1 cellular context compared by ENCODE assay signal in genomic region chr19:34182125-34182524, GRCh38.
TF ChIP-seq lines count a peak whose summit lies in the region.

No MANE protein-coding gene starts in this region.

TF ChIP-seq in WTC11, 78 proteins besides CTCF, POLR2A, EP300 and RAD21 (continued from another document):
- TF ChIP-seq, protein P1, sequence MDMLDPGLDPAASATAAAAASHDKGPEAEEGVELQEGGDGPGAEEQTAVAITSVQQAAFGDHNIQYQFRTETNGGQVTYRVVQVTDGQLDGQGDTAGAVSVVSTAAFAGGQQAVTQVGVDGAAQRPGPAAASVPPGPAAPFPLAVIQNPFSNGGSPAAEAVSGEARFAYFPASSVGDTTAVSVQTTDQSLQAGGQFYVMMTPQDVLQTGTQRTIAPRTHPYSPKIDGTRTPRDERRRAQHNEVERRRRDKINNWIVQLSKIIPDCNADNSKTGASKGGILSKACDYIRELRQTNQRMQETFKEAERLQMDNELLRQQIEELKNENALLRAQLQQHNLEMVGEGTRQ (CRISPR knock-in tag; IDR thresholded peaks at IDR 0.05): no peak
- no peak for TF ChIP-seq NR2C2 (CRISPR knock-in tag; IDR thresholded peaks at IDR 0.05)
- TF ChIP-seq, protein P2, sequence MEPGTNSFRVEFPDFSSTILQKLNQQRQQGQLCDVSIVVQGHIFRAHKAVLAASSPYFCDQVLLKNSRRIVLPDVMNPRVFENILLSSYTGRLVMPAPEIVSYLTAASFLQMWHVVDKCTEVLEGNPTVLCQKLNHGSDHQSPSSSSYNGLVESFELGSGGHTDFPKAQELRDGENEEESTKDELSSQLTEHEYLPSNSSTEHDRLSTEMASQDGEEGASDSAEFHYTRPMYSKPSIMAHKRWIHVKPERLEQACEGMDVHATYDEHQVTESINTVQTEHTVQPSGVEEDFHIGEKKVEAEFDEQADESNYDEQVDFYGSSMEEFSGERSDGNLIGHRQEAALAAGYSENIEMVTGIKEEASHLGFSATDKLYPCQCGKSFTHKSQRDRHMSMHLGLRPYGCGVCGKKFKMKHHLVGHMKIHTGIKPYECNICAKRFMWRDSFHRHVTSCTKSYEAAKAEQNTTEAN (CRISPR knock-in tag; IDR thresholded peaks at IDR 0.05): no peak
